Comparison of ENCODE assay signal across 13 cellular contexts in the genomic region with DNA sequence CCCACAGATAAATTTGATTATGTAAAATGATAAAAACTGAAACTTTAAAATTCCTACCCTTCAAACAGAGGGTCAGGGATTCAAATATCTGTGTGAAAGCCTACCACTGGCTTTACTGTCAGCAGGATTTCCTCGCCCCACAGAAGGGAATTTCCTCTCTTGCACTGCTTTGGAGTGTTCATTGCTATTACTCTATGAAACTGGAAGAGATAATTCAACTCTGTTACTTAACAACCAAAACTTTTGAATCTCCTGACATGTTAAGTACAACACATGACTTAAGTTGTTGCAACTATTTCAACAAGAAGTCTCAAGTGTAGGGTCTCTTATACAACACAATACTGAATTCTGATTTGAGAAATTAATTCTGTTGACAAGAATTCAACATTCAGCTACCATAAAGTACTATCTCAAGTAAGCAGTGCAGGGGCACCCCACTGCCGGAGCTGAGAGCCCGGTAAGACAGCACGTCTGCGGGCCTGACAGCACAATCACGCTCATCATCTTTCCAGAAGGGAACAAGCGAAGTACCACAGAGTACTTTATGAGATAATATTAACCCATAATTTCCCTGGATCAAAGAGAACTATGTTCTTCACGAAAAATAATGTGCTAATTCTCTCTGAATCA. TPM values are rescaled to one million over a fixed set of nuclear protein-coding genes. Genes with fewer than 3 reads are reported as not detected.
DNase-seq lines count a peak whose midpoint lies in the region; ATAC-seq and TF ChIP-seq lines count a peak whose summit lies in the region.
"Had no signal": no experiment of that assay in that cellular context is flagged by ENCODE, and none has a peak within 500 bp of the region (broad histone marks: within the 10 kb centered on the region; RNA-seq: fewer than 3 reads in every experiment).

No MANE protein-coding gene starts in this region.

- POLR2A ChIA-PET in WTC11 (lab: Charles Lee): no interaction called here

- peak overlapping the region in 1 of 2 donors; percentile 31 for H3K4me3 Mint-ChIP-seq in activated T-cell treated with anti-CD3 and anti-CD28 coated beads, Interleukin-2, amount 50 U/mL, for 72 hours
- H3K4me3 Mint-ChIP-seq in WTC11: no peak overlapping the region
- H3K4me3 Mint-ChIP-seq: activated CD4-positive, alpha-beta memory T cell treated with anti-CD3 and anti-CD28 coated beads for 36 hours had no signal

- H3K27me3 Mint-ChIP-seq in activated T-cell treated with anti-CD3 and anti-CD28 coated beads, Interleukin-2, amount 50 U/mL, for 72 hours (ENCODE audit: low read depth): no peaks in the 10 kb centered on the region
- no peaks in the 10 kb centered on the region for H3K27me3 Mint-ChIP-seq in WTC11 (ENCODE audit: low read depth)
- H3K27me3 Mint-ChIP-seq: activated CD4-positive, alpha-beta memory T cell treated with anti-CD3 and anti-CD28 coated beads for 36 hours had no signal

- H3K27ac Mint-ChIP-seq in activated T-cell treated with anti-CD3 and anti-CD28 coated beads, Interleukin-2, amount 50 U/mL, for 72 hours: peak overlapping the region; percentile 8
- H3K27ac Mint-ChIP-seq in WTC11: peak overlapping the region; percentile 38
- H3K27ac Mint-ChIP-seq: activated CD4-positive, alpha-beta memory T cell treated with anti-CD3 and anti-CD28 coated beads for 36 hours had no signal

- peaks cover 0 to 19% (median 11%) of the 10 kb centered on the region in 5 donors for H3K4me1 ChIP-seq in subcutaneous abdominal adipose tissue (ENCODE audit: control insufficient read depth in 5 of 5, insufficient read depth in 5 of 5, low read length in 5 of 5)

- CTCF ChIA-PET in WTC11 (lab: Charles Lee): no interaction called here

- no peaks in the 10 kb centered on the region for H3K27me3 ChIP-seq in subcutaneous abdominal adipose tissue (ENCODE audit: control insufficient read depth in 5 of 5, insufficient read depth in 4 of 5, low read length in 5 of 5)
- H3K27me3 ChIP-seq: MG63 had no signal

- peak overlapping the region in 1 of 5 donors; percentile 26 for H3K9ac ChIP-seq in subcutaneous abdominal adipose tissue (ENCODE audit: low read length in 5 of 5)

- DNase-seq in activated T-cell treated with anti-CD3 and anti-CD28 coated beads, Interleukin-2, amount 50 U/mL, for 72 hours: no peak
- DNase-seq in activated T-cell treated with anti-CD3 and anti-CD28 coated beads, Interleukin-2, amount 50 U/mL, for 1 hour: no peak
- no peak for DNase-seq in WTC11 (ENCODE audit: low spot score)
- DNase-seq in fibroblast of pulmonary artery (ENCODE audit: low read depth): peak; percentile 69
- no peak for DNase-seq in germinal center (ENCODE audit: low spot score)
- DNase-seq in NCI-H1694 (lab: John Stamatoyannopoulos, UW): no peak
- DNase-seq: activated CD4-positive, alpha-beta memory T cell treated with anti-CD3 and anti-CD28 coated beads for 36 hours; amygdala; MG63 had no signal

- H3K9me3 ChIP-seq in subcutaneous abdominal adipose tissue (ENCODE audit: control insufficient read depth in 5 of 5, low read length in 5 of 5): no peaks in the 10 kb centered on the region
- H3K9me3 ChIP-seq: A549, MG63, thoracic aorta had no signal

- H3K27ac ChIP-seq in subcutaneous abdominal adipose tissue (ENCODE audit: low read depth, low read length): peak overlapping the region; percentile 19
- H3K27ac ChIP-seq: A549, thoracic aorta had no signal

- TF ChIP-seq CTCF in WTC11 (IDR thresholded peaks at IDR 0.05): no peak
- no peak for TF ChIP-seq CTCF in fibroblast of pulmonary artery (IDR thresholded peaks at IDR 0.05; ENCODE audit: low read length, missing control alignments)

- H3K4me3 ChIP-seq in fibroblast of pulmonary artery (replicated peaks; ENCODE audit: low read depth, low read length) (no peak overlapping the region), subcutaneous abdominal adipose tissue (ENCODE audit: low read depth in 1 of 5, low read length in 5 of 5) (no peak overlapping the region)
- H3K4me3 ChIP-seq: A549, MG63, thoracic aorta had no signal

- peaks cover 8 to 15% of the 10 kb centered on the region in 2 donors for H3K36me3 Mint-ChIP-seq in activated T-cell treated with anti-CD3 and anti-CD28 coated beads, Interleukin-2, amount 50 U/mL, for 72 hours (ENCODE audit: insufficient read depth in 2 of 2)
- peaks cover 9% of the 10 kb centered on the region for H3K36me3 Mint-ChIP-seq in WTC11

- peaks cover 41% of the 10 kb centered on the region for H3K4me1 Mint-ChIP-seq in activated T-cell treated with anti-CD3 and anti-CD28 coated beads, Interleukin-2, amount 50 U/mL, for 72 hours (ENCODE audit: low read depth)
- H3K4me1 Mint-ChIP-seq in WTC11: peaks cover 32% of the 10 kb centered on the region

- no peaks in the 10 kb centered on the region for H3K9me3 Mint-ChIP-seq in activated T-cell treated with anti-CD3 and anti-CD28 coated beads, Interleukin-2, amount 50 U/mL, for 72 hours
- H3K9me3 Mint-ChIP-seq in WTC11: no peaks in the 10 kb centered on the region
- H3K9me3 Mint-ChIP-seq: activated CD4-positive, alpha-beta memory T cell treated with anti-CD3 and anti-CD28 coated beads for 36 hours had no signal

- no peak for ATAC-seq in activated T-cell treated with anti-CD3 and anti-CD28 coated beads, Interleukin-2, amount 50 U/mL, for 72 hours (replicated peaks in 1 of 2)
- no peak for ATAC-seq in WTC11
- ATAC-seq in HG03439 (IDR thresholded peaks at IDR 0.05; ENCODE audit: unreplicated experiment): no peak
- ATAC-seq: A549 had no signal

- H3K36me3 ChIP-seq in subcutaneous abdominal adipose tissue (ENCODE audit: control insufficient read depth in 5 of 5, insufficient read depth in 5 of 5, low read length in 5 of 5): peaks cover 7 to 27% (median 23%) of the 10 kb centered on the region in 5 donors

TF ChIP-seq in WTC11, 78 proteins besides CTCF, POLR2A, EP300 and RAD21:
- TF ChIP-seq ZNF121 (CRISPR knock-in tag; IDR thresholded peaks at IDR 0.05): no peak
- TF ChIP-seq NR2C2 (CRISPR knock-in tag; IDR thresholded peaks at IDR 0.05): no peak
- TF ChIP-seq FOXJ3 (CRISPR knock-in tag; IDR thresholded peaks at IDR 0.05; ENCODE audit: borderline replicate concordance): no peak
- TF ChIP-seq NFE2L1 (CRISPR knock-in tag; IDR thresholded peaks at IDR 0.05): no peak
- no peak for TF ChIP-seq EMX1 (CRISPR knock-in tag; IDR thresholded peaks at IDR 0.05)
- TF ChIP-seq, protein P1, sequence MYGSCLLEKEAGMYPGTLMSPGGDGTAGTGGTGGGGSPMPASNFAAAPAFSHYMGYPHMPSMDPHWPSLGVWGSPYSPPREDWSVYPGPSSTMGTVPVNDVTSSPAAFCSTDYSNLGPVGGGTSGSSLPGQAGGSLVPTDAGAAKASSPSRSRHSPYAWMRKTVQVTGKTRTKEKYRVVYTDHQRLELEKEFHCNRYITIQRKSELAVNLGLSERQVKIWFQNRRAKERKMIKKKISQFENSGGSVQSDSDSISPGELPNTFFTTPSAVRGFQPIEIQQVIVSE (CRISPR knock-in tag; IDR thresholded peaks at IDR 0.05; ENCODE audit: borderline replicate concordance): no peak
- no peak for TF ChIP-seq GTF2I (CRISPR knock-in tag; conservative IDR thresholded peaks at IDR 0.05)
- TF ChIP-seq KAT7 (CRISPR knock-in tag; IDR thresholded peaks at IDR 0.05; ENCODE audit: borderline replicate concordance): no peak
- no peak for TF ChIP-seq IRF2 (CRISPR knock-in tag; IDR thresholded peaks at IDR 0.05; ENCODE audit: borderline replicate concordance, low read depth)

RNA-seq across cellular contexts. Expression of gene DICER1, which starts 22.9 kb away (rescaled TPM):
- 10 to 100 TPM; 50.5 to 54.2 TPM for total RNA-seq in activated T-cell treated with anti-CD3 and anti-CD28 coated beads, Interleukin-2, amount 50 U/mL, for 72 hours
- 56.0 to 62.0 TPM (median 56.5 TPM) in 3 replicates for total RNA-seq in WTC11 (2021)
